10 cellular contexts compared by ENCODE assay signal in the genomic region with DNA sequence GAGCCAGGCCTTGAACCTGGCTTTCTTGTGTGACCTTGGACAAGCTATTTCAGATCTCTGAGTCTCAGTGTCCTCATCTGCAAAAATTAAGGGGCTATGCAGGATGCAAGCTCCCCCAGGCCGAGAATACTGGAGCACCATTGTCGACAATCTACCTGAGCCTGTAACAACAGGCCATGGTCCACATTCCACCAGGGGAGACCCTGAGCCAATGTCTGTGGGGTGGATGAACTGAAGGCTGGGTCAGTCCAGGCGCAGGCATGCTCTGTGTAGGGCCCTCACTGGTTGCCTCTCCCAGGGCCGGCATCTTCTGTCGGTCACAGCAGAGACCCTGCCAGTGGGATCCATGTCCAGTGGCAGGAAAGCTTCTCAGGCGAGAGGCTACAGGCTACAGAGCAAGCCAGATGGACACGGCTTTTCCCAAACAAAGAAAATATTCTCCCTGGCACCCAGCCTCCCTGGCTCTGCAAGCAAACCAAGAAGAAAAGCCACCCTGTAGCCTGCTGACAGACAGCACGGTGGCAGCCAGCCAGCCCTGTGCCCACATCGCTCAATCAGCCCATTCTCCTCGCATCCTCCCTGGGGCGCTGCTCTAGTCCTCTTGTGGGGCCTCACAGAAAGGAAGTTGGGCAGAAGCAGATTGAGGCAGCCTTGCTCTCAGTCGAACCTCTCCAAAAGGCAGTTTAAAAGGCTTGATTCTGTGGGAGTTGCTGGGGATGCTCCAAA. TPM values are rescaled to one million over a fixed set of nuclear protein-coding genes. Genes with fewer than 3 reads are reported as not detected.
DNase-seq lines count a peak whose midpoint lies in the region; ATAC-seq, FAIRE-seq and TF ChIP-seq lines count a peak whose summit lies in the region.
"Had no signal": no experiment of that assay in that cellular context is flagged by ENCODE, and none has a peak within 500 bp of the region (broad histone marks: within the 10 kb centered on the region; RNA-seq: fewer than 3 reads in every experiment).

No MANE protein-coding gene starts in this region.

- H3K4ac ChIP-seq in H1 (replicated peaks; ENCODE audit: insufficient read length, low read depth, low read length), result no peak overlapping the region

- 0 out of 2 replicates have a peak overlapping the region, but pooled peaks have one; percentile 7 for H2BK5ac ChIP-seq in H1 (ENCODE audit: low read depth, low read length)

- H3K14ac ChIP-seq in H1 (ENCODE audit: insufficient read length), result no peak overlapping the region

- no peak overlapping the region for H4K5ac ChIP-seq in H1 (ENCODE audit: insufficient read length, low read depth, low read length)

- peak; percentile 5 to 37; a peak in 2 of 4 replicates for TF ChIP-seq RAD21 in H1 (IDR thresholded peaks at IDR 0.05 in 1 of 2, conservative IDR thresholded peaks at IDR 0.05 in 1 of 2; ENCODE audit: low read depth in 2 of 2, low read length in 2 of 2)

- no peaks in the 10 kb centered on the region for H3K9me2 ChIP-seq in GM23338 (ENCODE audit: insufficient read depth)

- TF ChIP-seq POLR2A in H1 (IDR thresholded peaks at IDR 0.05; ENCODE audit: control extremely low read depth in 1 of 2, low read depth in 2 of 2, low read length in 2 of 2), result no peak
- no peak for TF ChIP-seq POLR2A in uterus (IDR thresholded peaks at IDR 0.05)
- TF ChIP-seq POLR2A in GM18505 (IDR thresholded peaks at IDR 0.05; ENCODE audit: borderline replicate concordance, extremely low read depth, insufficient read depth, insufficient read length), result no peak

- CTCF ChIA-PET in H1 (lab: Charles Lee; ENCODE audit: partially characterized antibody), result interaction anchor here (0.8 to 1.5 kb wide), 3 partner anchors 11 to 124 kb away, joined by 3 to 6 read pairs (median 4); no protein-coding TSS in a partner anchor

- H2BK20ac ChIP-seq in H1 (ENCODE audit: low read length), result peak overlapping the region; percentile 90; the same call in 1 of the 2 replicates

- no peak overlapping the region for H3K27ac ChIP-seq in GM23338 (ENCODE audit: low read depth)
- no peak overlapping the region for H3K27ac ChIP-seq in H1 (ENCODE audit: low read depth, low read length)
- H3K27ac ChIP-seq in uterus, result no peak overlapping the region
- H3K27ac ChIP-seq: HL-60 had no signal

- intact Hi-C loops in uterus (cut with DNase I; ENCODE audit: low total_unique reads), result no loop called here

- H3K27me3 Mint-ChIP-seq in GM23338 (ENCODE audit: insufficient read depth, low read depth, poor library complexity), result peaks cover 13% of the 10 kb centered on the region
- no peaks in the 10 kb centered on the region for H3K27me3 Mint-ChIP-seq in T-helper 2 cell treated with Interferon-gamma antibody and Interleukin-4, amounts not matched to agents 5 μg/mL and 100 μg/mL, for 36 hours (ENCODE audit: low read depth)

- peaks cover 13% of the 10 kb centered on the region for H3K4me1 ChIP-seq in GM23338 (ENCODE audit: insufficient read depth)
- H3K4me1 ChIP-seq in H1 (replicated peaks in 1 of 4; ENCODE audit: control insufficient read depth in 3 of 4, insufficient read depth in 4 of 4, low read length in 3 of 4), result peaks cover 2 to 8% (median 4%) of the 10 kb centered on the region in 4 experiments; a peak in 3 of 7 replicates
- H3K4me1 ChIP-seq in uterus, result no peaks in the 10 kb centered on the region

- H3K18ac ChIP-seq in H1 (ENCODE audit: extremely low read depth, low read length), result peak overlapping the region; percentile 7; the same call in 1 of the 2 replicates

- no peak overlapping the region for H3K56ac ChIP-seq in H1 (replicated peaks; ENCODE audit: insufficient read length, low read depth, low read length)

- no peaks in the 10 kb centered on the region; the same call in 1 of the 2 replicates for H3K23me2 ChIP-seq in H1 (ENCODE audit: low read depth, low read length)

- peak in 1 of 2 experiments; percentile 31; a peak in 1 of 4 replicates for TF ChIP-seq CTCF in GM23338 (conservative IDR thresholded peaks at IDR 0.05; ENCODE audit: low read depth in 2 of 2)
- peak; percentile 6 to 17 (median 16); a peak in 3 of 4 replicates for TF ChIP-seq CTCF in H1 (IDR thresholded peaks at IDR 0.05; ENCODE audit: control extremely low read depth in 1 of 3, insufficient read depth in 1 of 3, low read depth in 1 of 3, low read length in 3 of 3)
- no peak for TF ChIP-seq CTCF in uterus (IDR thresholded peaks at IDR 0.05)

- no peak overlapping the region for H2BK120ac ChIP-seq in H1 (replicated peaks; ENCODE audit: low read depth, low read length)

- H4K20me1 ChIP-seq in GM23338 (replicated peaks; ENCODE audit: insufficient read depth) (no peaks in the 10 kb centered on the region), H1 (replicated peaks in 1 of 2; ENCODE audit: control insufficient read depth in 1 of 2, insufficient read depth in 2 of 2, low read length in 2 of 2) (no peaks in the 10 kb centered on the region)

- peaks cover 29% of the 10 kb centered on the region for H3K4me1 Mint-ChIP-seq in GM23338
- no peaks in the 10 kb centered on the region for H3K4me1 Mint-ChIP-seq in T-helper 2 cell treated with Interferon-gamma antibody and Interleukin-4, amounts not matched to agents 5 μg/mL and 100 μg/mL, for 36 hours (ENCODE audit: low read depth)

- H3K27me3 ChIP-seq in GM23338 (ENCODE audit: insufficient read depth) (no peaks in the 10 kb centered on the region), H1 (replicated peaks in 1 of 4; ENCODE audit: control insufficient read depth in 3 of 4, extremely low read depth in 1 of 4, insufficient read depth in 3 of 4, low read length in 3 of 4) (no peaks in the 10 kb centered on the region), uterus (no peaks in the 10 kb centered on the region)

- H2AK5ac ChIP-seq in H1 (ENCODE audit: low read depth, low read length), result no peak overlapping the region

- H3K36me3 ChIP-seq in GM23338 (ENCODE audit: insufficient read depth) (no peaks in the 10 kb centered on the region; the same call in 1 of the 2 replicates), H1 (ENCODE audit: control insufficient read depth in 2 of 4, insufficient read depth in 4 of 4, low read length in 3 of 4) (peaks cover 0 to 25% (median 0%) of the 10 kb centered on the region in 4 experiments; a peak in 2 of 8 replicates), uterus (no peaks in the 10 kb centered on the region)

- DNase-seq in GM23338 (ENCODE audit: low spot score) (peak; percentile 48), NCI-H69 (lab: John Stamatoyannopoulos, UW) (peak; percentile 80), H1 (ENCODE audit: low read depth in 1 of 2, low spot score in 2 of 2) (no peak), putamen (ENCODE audit: low spot score) (peak; percentile 84), uterus (no peak)
- DNase-seq in T-helper 2 cell treated with Interferon-gamma antibody and Interleukin-4, amounts not matched to agents 5 μg/mL and 100 μg/mL, for 36 hours (ENCODE audit: low spot score), result no peak

- no peaks in the 10 kb centered on the region; the same call in 1 of the 2 replicates for H3F3A ChIP-seq in GM23338 (replicated peaks; ENCODE audit: low read depth)

- H3K4me2 ChIP-seq in GM23338 (no peak overlapping the region), H1 (ENCODE audit: insufficient read depth in 1 of 2, low read depth in 2 of 2, low read length in 2 of 2) (no peak overlapping the region)

- H3K27ac Mint-ChIP-seq in GM23338, result no peak overlapping the region
- no peak overlapping the region for H3K27ac Mint-ChIP-seq in T-helper 2 cell treated with Interferon-gamma antibody and Interleukin-4, amounts not matched to agents 5 μg/mL and 100 μg/mL, for 36 hours

- no peaks in the 10 kb centered on the region for H3K9me3 ChIP-seq in H1 (ENCODE audit: insufficient read depth in 2 of 2, low read depth in 1 of 2, low read length in 1 of 2)
- no peaks in the 10 kb centered on the region for H3K9me3 ChIP-seq in uterus

- WGBS in H1 (ENCODE audit: extremely low coverage in 1 of 2, insufficient coverage in 1 of 2, insufficient read length in 1 of 2, insufficient replicate concordance in 2 of 2, low coverage in 1 of 2, low lambda C conversion rate in 2 of 2, missing lambda C conversion rate in 1 of 2), 2 experiments, result 91% methylated on average over 12 of the region's 12 CpGs; no CpG with 5 or more reads in 1 of the 2 experiments

- H2AFZ ChIP-seq in GM23338 (peak overlapping the region; percentile 76; the same call in 1 of the 2 replicates), H1 (ENCODE audit: low read length) (no peak overlapping the region)

- H3K79me2 ChIP-seq in GM23338 (replicated peaks; ENCODE audit: insufficient read depth) (no peaks in the 10 kb centered on the region), H1 (ENCODE audit: control insufficient read depth in 1 of 2, insufficient read depth in 2 of 2, low read length in 2 of 2) (no peaks in the 10 kb centered on the region)

- no peak overlapping the region for H3K23ac ChIP-seq in H1 (ENCODE audit: insufficient read length)

- no peaks in the 10 kb centered on the region for H3K9me3 Mint-ChIP-seq in GM23338
- no peaks in the 10 kb centered on the region for H3K9me3 Mint-ChIP-seq in T-helper 2 cell treated with Interferon-gamma antibody and Interleukin-4, amounts not matched to agents 5 μg/mL and 100 μg/mL, for 36 hours

- FAIRE-seq in H1 (lab: Jason Lieb, UNC), result no peak
- FAIRE-seq: endometrium had no signal

- peak overlapping the region; percentile 71 for H2BK12ac ChIP-seq in H1 (ENCODE audit: low read depth, low read length)

- H4K91ac ChIP-seq in H1 (replicated peaks; ENCODE audit: insufficient read length, low read length), result peak overlapping the region; percentile 48

- no peak overlapping the region for H3K9ac ChIP-seq in H1 (replicated peaks in 1 of 4; ENCODE audit: extremely low read depth in 1 of 4, low read depth in 3 of 4, low read length in 3 of 4)

- H3K4me3 ChIP-seq in GM23338, result no peak overlapping the region
- H3K4me3 ChIP-seq in H1 (ENCODE audit: extremely low read depth in 1 of 4, insufficient read depth in 2 of 4, low read depth in 3 of 4, low read length in 4 of 4), result no peak overlapping the region
- H3K4me3 ChIP-seq in uterus, result no peak overlapping the region

- peaks cover 4% of the 10 kb centered on the region; the same call in 1 of the 2 replicates for H3K79me1 ChIP-seq in H1 (ENCODE audit: low read depth, low read length)

- no peak for TF ChIP-seq EP300 in H1 (IDR thresholded peaks at IDR 0.05; ENCODE audit: borderline replicate concordance in 1 of 2, low read depth in 2 of 2, low read length in 2 of 2)

- no peak overlapping the region for H3K4me3 Mint-ChIP-seq in GM23338
- H3K4me3 Mint-ChIP-seq in T-helper 2 cell treated with Interferon-gamma antibody and Interleukin-4, amounts not matched to agents 5 μg/mL and 100 μg/mL, for 36 hours, result no peak overlapping the region

- POLR2A ChIA-PET in H1 (lab: Charles Lee; ENCODE audit: partially characterized antibody), result interaction anchor here (1.2 to 6.0 kb wide), 2 partner anchors 13 to 16 kb away, joined by 3 to 46 read pairs; no protein-coding TSS in a partner anchor

- H3K36me3 Mint-ChIP-seq in GM23338 (ENCODE audit: low read depth), result no peaks in the 10 kb centered on the region
- no peaks in the 10 kb centered on the region for H3K36me3 Mint-ChIP-seq in T-helper 2 cell treated with Interferon-gamma antibody and Interleukin-4, amounts not matched to agents 5 μg/mL and 100 μg/mL, for 36 hours (ENCODE audit: low read depth)

- peak overlapping the region; percentile 93 for H2BK15ac ChIP-seq in H1 (ENCODE audit: low read length)

- ATAC-seq in GM23338 (peak; percentile 68), GM18505 (IDR thresholded peaks at IDR 0.05; ENCODE audit: unreplicated experiment) (no peak), GM19397 (IDR thresholded peaks at IDR 0.05; ENCODE audit: unreplicated experiment) (no peak)

- no peak overlapping the region for H4K8ac ChIP-seq in H1 (ENCODE audit: extremely low read depth, insufficient read depth, low read length)

RNA-seq across cellular contexts. Expression of gene FZD7, which starts 48.7 kb away (rescaled TPM):
- total RNA-seq in GM23338 (2014; rRNA removed; shearing (Covaris generic)), result 404 and 435 TPM in 2 replicates
- polyA plus RNA-seq in GM23338 (2016; fragmentation: Nextera tagmentation; extraction: Ambion mirVana) (164 and 188 TPM in 2 replicates), H1 (2011; rRNA removed) (176 and 280 TPM in 2 replicates)
- total RNA-seq in H1 (2021; fragmentation: NEBNext Ultra II Directional; extraction: Animal tissue kit (Norgen Biotek cat#: 25700)), result 246 TPM in 2 replicates
- 156 TPM for polyA plus RNA-seq in H1 (2011; cell fraction: cytosol; rRNA removed)
- polyA plus RNA-seq in H1 (2011; cell fraction: nucleus; rRNA removed), result 238 TPM
- polyA plus RNA-seq in H1 (2012, experiment 1 of 2), result 145 to 162 TPM (median 157 TPM) in 4 replicates
- 136 TPM for polyA plus RNA-seq in H1 (2012, experiment 2 of 2)
- 295 TPM for polyA plus RNA-seq in H1 (2013, experiment 1 of 2)
- 302 TPM for polyA plus RNA-seq in H1 (2013, experiment 2 of 2)
- 158 and 159 TPM in 2 replicates for polyA minus RNA-seq in H1 (2011; rRNA and poly(A)+ RNA removed)
- polyA minus RNA-seq in H1 (2011; cell fraction: cytosol; rRNA and poly(A)+ RNA removed), result 315 TPM
- polyA minus RNA-seq in H1 (2011; cell fraction: nucleus; rRNA and poly(A)+ RNA removed), result 207 TPM
- 10 to 100 TPM in 3 of 4 donors, under 1 TPM in 1; 0.77 to 38.8 (median 20.0) TPM for total RNA-seq in uterus

Comparison
In these comparisons a context has a peak if more than half of its experiments do, and no peak if none do; other contexts are left out.
1. DNase-seq: peak in GM23338 (single experiment), NCI-H69 (single experiment) and putamen (single experiment); none in H1 (0 of 2), uterus (0 of 2) and T-helper 2 cell treated with Interferon-gamma antibody and Interleukin-4, amounts not matched to agents 5 μg/mL and 100 μg/mL, for 36 hours (single experiment).
2. CTCF ChIP-seq: peak in H1 (3 of 3); none in uterus (0 of 4).